ENCODE assay signal across 23 cellular contexts in the genomic region with DNA sequence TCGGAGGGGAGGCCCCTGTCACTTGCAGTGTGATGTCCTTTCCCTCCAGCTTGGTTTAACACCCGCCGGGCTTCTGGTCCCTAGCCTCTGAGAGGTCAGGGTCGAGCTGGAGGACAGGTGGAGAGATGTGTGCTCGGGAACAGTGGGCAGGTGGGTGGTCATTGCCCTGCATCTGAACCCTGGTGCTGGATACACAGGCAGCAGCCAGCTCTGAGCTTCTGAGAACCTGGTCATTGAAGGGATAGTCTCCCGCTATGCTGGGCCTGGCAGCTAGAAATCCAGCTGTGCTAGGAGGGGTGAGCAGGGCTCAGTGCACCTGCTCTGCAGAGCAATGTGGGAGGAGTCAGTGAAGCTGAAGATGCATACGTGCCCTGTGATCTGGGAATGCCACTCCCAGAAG. TPM values are rescaled to one million over a fixed set of nuclear protein-coding genes. Genes with fewer than 3 reads are reported as not detected.
"Had no signal": no experiment of that assay in that cellular context is flagged by ENCODE, and none has a peak within 500 bp of the region (broad histone marks: within the 10 kb centered on the region; RNA-seq: fewer than 3 reads in every experiment).

No MANE protein-coding gene starts in this region.

- ATAC-seq: activated CD8-positive, alpha-beta memory T cell treated with anti-CD3 and anti-CD28 coated beads, Interleukin-2, amount 10 ng/mL, durations not matched to agents 7 days and 5 days; PC-3 had no signal

- H3K27ac ChIP-seq: cardiac muscle cell, KMS-11 had no signal

- H3K27me3 ChIP-seq: cardiac muscle cell had no signal

- H3K4me3 ChIP-seq: cardiac muscle cell had no signal

- H3K4me2 ChIP-seq: KMS-11 had no signal

- DNase-seq: activated B cell treated with CpG ODN at 0.5 μM for 24 hours; activated CD4-positive, alpha-beta T cell treated with anti-CD3 and anti-CD28 coated beads for 1 hour; activated CD4-positive, alpha-beta T cell treated with anti-CD3 and anti-CD28 coated beads, Interleukin-2, amount 10 ng/mL, durations not matched to agents 24 days and 14 days; activated CD4-positive, alpha-beta T cell treated with anti-CD3 and anti-CD28 coated beads, Interleukin-2, amount 50 U/mL, for 48 hours; activated CD8-positive, alpha-beta memory T cell treated with anti-CD3 and anti-CD28 coated beads, Interleukin-2, amount 10 ng/mL, durations not matched to agents 7 days and 5 days; activated effector memory CD4-positive, alpha-beta T cell treated with Interleukin-2 at 50 U/mL for 16 hours; activated naive CD4-positive, alpha-beta T cell; activated T-cell treated with anti-CD3 and anti-CD28 coated beads, Interleukin-2, amount 50 U/mL, for 24 hours; cerebellar nuclear complex; NCI-H1092; NCI-H1436; NCI-H187 treated with DMSO at 0.1 percent for 48 hours; NCI-H2081 treated with DMSO at 0.1 percent for 48 hours; NCI-H526 treated with DMSO at 0.1 percent for 48 hours; PC-3; SIG-M5; T-helper 2 cell; T1000 had no signal

- FAIRE-seq: astrocyte, TTC549 had no signal

- H3K9ac ChIP-seq: KMS-11 had no signal

RNA-seq across cellular contexts. Expression of a gene that starts 57.8 kb away (rescaled TPM):
- total RNA-seq: activated B cell treated with CpG ODN at 0.5 μM for 24 hours; activated CD4-positive, alpha-beta T cell treated with anti-CD3 and anti-CD28 coated beads, Interleukin-2, amount 10 ng/mL, durations not matched to agents 24 days and 14 days; activated CD8-positive, alpha-beta memory T cell treated with anti-CD3 and anti-CD28 coated beads, Interleukin-2, amount 10 ng/mL, durations not matched to agents 7 days and 5 days; activated T-helper 1 cell treated with anti-CD3 and anti-CD28 coated beads, Interleukin-12 subunit alpha, Interleukin-12 subunit beta, Interleukin-2, Interleukin-4 antibody, amounts not matched to agents 30 ng/mL and 10 ng/mL and 1 ng/mL, durations not matched to agents 14 hours and 24 hours and 36 hours; PC-3 had no signal
